ENCODE assay signal across 11 cellular contexts in genomic region chr13:39417643-39418042, GRCh38.
A peak's percentile ranks its signal among the peaks of the same experiment; 100 is the strongest.
DNase-seq lines count a peak whose midpoint lies in the region; TF ChIP-seq lines count a peak whose summit lies in the region.
"Had no signal": no experiment of that assay in that cellular context is flagged by ENCODE, and none has a peak within 500 bp of the region (broad histone marks: within the 10 kb centered on the region; RNA-seq: fewer than 3 reads in every experiment).

No MANE protein-coding gene starts in this region.

- in situ Hi-C loops in Caki2 (cut with HindIII; ENCODE audit: low pct_unique_long_range_greater_than_20kb, low sequenced_read_pairs), result no loop called here

- CTCF ChIA-PET in RWPE1 (lab: Yijun Ruan, JAX), result interaction anchor here (0.7 kb wide), 1 partner anchor 11 kb away, joined by 3 read pairs; no protein-coding TSS in a partner anchor

- H3K4me3 Mint-ChIP-seq in neural crest cell, result peak overlapping the region; percentile 67
- no peak overlapping the region for H3K4me3 Mint-ChIP-seq in activated T-helper 2 cell treated with anti-CD3 and anti-CD28 coated beads, Interferon-gamma antibody, Interleukin-2, Interleukin-4, amounts not matched to agents 10 μg/mL and 5 μg/mL and 100 μg/mL, durations not matched to agents 14 hours and 24 hours and 36 hours (ENCODE audit: low read depth)
- H3K4me3 Mint-ChIP-seq: effector memory CD8-positive, alpha-beta T cell had no signal

- POLR2A ChIA-PET in RWPE1 (lab: Yijun Ruan, JAX; ENCODE audit: low non-redundant PET), result no interaction called here

- no peaks in the 10 kb centered on the region for H3K27me3 Mint-ChIP-seq in neural crest cell (ENCODE audit: low read depth)
- peaks cover 4% of the 10 kb centered on the region for H3K27me3 Mint-ChIP-seq in activated T-helper 2 cell treated with anti-CD3 and anti-CD28 coated beads, Interferon-gamma antibody, Interleukin-2, Interleukin-4, amounts not matched to agents 10 μg/mL and 5 μg/mL and 100 μg/mL, durations not matched to agents 14 hours and 24 hours and 36 hours (ENCODE audit: low read depth)

- TF ChIP-seq CTCF in RWPE1 (conservative IDR thresholded peaks at IDR 0.05; ENCODE audit: low read depth) (no peak), fibroblast of pulmonary artery (IDR thresholded peaks at IDR 0.05; ENCODE audit: low read length, missing control alignments) (no peak), neural crest cell (conservative IDR thresholded peaks at IDR 0.05) (no peak)

- H3K27ac ChIP-seq in RWPE1, result no peak overlapping the region

- DNase-seq in Caki2 (ENCODE audit: low read depth), result peak; percentile 4
- DNase-seq in RWPE1 (ENCODE audit: low spot score), result peak; percentile 8
- DNase-seq in fibroblast of pulmonary artery (ENCODE audit: low read depth), result peak; percentile 72
- DNase-seq in neural crest cell (ENCODE audit: low read depth, low spot score), result peak; percentile 41
- DNase-seq in activated T-helper 2 cell treated with anti-CD3 and anti-CD28 coated beads, Interferon-gamma antibody, Interleukin-2, Interleukin-4, amounts not matched to agents 10 μg/mL and 5 μg/mL and 100 μg/mL, durations not matched to agents 14 hours and 24 hours and 36 hours (ENCODE audit: low spot score), result no peak
- no peak for DNase-seq in DMS53 treated with DMSO at 0.1 percent for 48 hours (lab: John Stamatoyannopoulos, UW; ENCODE audit: unreplicated experiment)
- DNase-seq in stimulated activated CD4-positive, alpha-beta T cell treated with anti-CD3 and anti-CD28 coated beads, Interleukin-2, amount 100 ng/mL, for 48 hours, result no peak
- no peak for DNase-seq in NCI-H2227 (lab: John Stamatoyannopoulos, UW; ENCODE audit: unreplicated experiment)
- DNase-seq: effector memory CD8-positive, alpha-beta T cell; NCI-H1092; SHP77 treated with DMSO at 0.1 percent for 48 hours had no signal

- H3K36me3 Mint-ChIP-seq in neural crest cell (ENCODE audit: low read depth), result no peaks in the 10 kb centered on the region
- no peaks in the 10 kb centered on the region for H3K36me3 Mint-ChIP-seq in activated T-helper 2 cell treated with anti-CD3 and anti-CD28 coated beads, Interferon-gamma antibody, Interleukin-2, Interleukin-4, amounts not matched to agents 10 μg/mL and 5 μg/mL and 100 μg/mL, durations not matched to agents 14 hours and 24 hours and 36 hours (ENCODE audit: low read depth)

- intact Hi-C loops in activated T-helper 2 cell treated with anti-CD3 and anti-CD28 coated beads, Interferon-gamma antibody, Interleukin-2, Interleukin-4, amounts not matched to agents 10 μg/mL and 5 μg/mL and 100 μg/mL, durations not matched to agents 14 hours and 24 hours and 36 hours (cut with micrococcal nuclease), result loop anchor here (10.0 kb wide), 1 partner anchor 197 kb away; no protein-coding TSS in a partner anchor

- peak overlapping the region; percentile 16 for H3K27ac Mint-ChIP-seq in neural crest cell (ENCODE audit: unreplicated experiment)
- H3K27ac Mint-ChIP-seq in activated T-helper 2 cell treated with anti-CD3 and anti-CD28 coated beads, Interferon-gamma antibody, Interleukin-2, Interleukin-4, amounts not matched to agents 10 μg/mL and 5 μg/mL and 100 μg/mL, durations not matched to agents 14 hours and 24 hours and 36 hours, result no peak overlapping the region
- H3K27ac Mint-ChIP-seq: effector memory CD8-positive, alpha-beta T cell had no signal

- no peaks in the 10 kb centered on the region for H3K9me3 Mint-ChIP-seq in neural crest cell
- no peaks in the 10 kb centered on the region for H3K9me3 Mint-ChIP-seq in activated T-helper 2 cell treated with anti-CD3 and anti-CD28 coated beads, Interferon-gamma antibody, Interleukin-2, Interleukin-4, amounts not matched to agents 10 μg/mL and 5 μg/mL and 100 μg/mL, durations not matched to agents 14 hours and 24 hours and 36 hours
- H3K9me3 Mint-ChIP-seq: effector memory CD8-positive, alpha-beta T cell had no signal

- H3K4me3 ChIP-seq in fibroblast of pulmonary artery (replicated peaks; ENCODE audit: low read depth, low read length), result peak overlapping the region; percentile 35

- peaks cover 70% of the 10 kb centered on the region for H3K4me1 Mint-ChIP-seq in neural crest cell
- no peaks in the 10 kb centered on the region for H3K4me1 Mint-ChIP-seq in activated T-helper 2 cell treated with anti-CD3 and anti-CD28 coated beads, Interferon-gamma antibody, Interleukin-2, Interleukin-4, amounts not matched to agents 10 μg/mL and 5 μg/mL and 100 μg/mL, durations not matched to agents 14 hours and 24 hours and 36 hours (ENCODE audit: low read depth)

Comparison
In these comparisons a context has a peak if more than half of its experiments do, and no peak if none do; other contexts are left out.
1. DNase-seq: peak in Caki2 (single experiment), RWPE1 (single experiment), fibroblast of pulmonary artery (single experiment) and neural crest cell (single experiment); none in activated T-helper 2 cell treated with anti-CD3 and anti-CD28 coated beads, Interferon-gamma antibody, Interleukin-2, Interleukin-4, amounts not matched to agents 10 μg/mL and 5 μg/mL and 100 μg/mL, durations not matched to agents 14 hours and 24 hours and 36 hours (single experiment), DMS53 treated with DMSO at 0.1 percent for 48 hours (single experiment), stimulated activated CD4-positive, alpha-beta T cell treated with anti-CD3 and anti-CD28 coated beads, Interleukin-2, amount 100 ng/mL, for 48 hours (0 of 2) and NCI-H2227 (single experiment).